In the genomic region with DNA sequence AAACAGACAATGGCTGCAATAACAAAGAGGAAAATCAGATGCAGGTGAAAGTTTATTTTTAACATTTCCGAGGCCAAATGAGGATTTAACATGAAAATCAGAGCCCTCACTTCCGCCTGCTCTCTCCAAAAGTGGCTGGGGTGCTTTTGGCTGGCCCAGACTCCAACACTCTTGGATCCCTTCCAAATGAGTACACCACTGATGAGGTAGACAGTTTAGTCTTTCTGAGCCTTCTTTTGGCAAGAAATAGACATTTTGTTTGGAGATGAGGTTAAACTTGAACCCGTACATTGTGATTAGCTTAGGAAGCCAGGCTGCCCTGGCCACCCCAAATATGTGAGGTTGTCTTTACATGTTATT, we compare ENCODE assay signal across 1 cellular context.
TF ChIP-seq lines count a peak whose summit lies in the region.

No MANE protein-coding gene starts in this region.

TF ChIP-seq in K562, 482 proteins besides CTCF, POLR2A, EP300 and RAD21 (continued from another document):
- TF ChIP-seq, protein P1, sequence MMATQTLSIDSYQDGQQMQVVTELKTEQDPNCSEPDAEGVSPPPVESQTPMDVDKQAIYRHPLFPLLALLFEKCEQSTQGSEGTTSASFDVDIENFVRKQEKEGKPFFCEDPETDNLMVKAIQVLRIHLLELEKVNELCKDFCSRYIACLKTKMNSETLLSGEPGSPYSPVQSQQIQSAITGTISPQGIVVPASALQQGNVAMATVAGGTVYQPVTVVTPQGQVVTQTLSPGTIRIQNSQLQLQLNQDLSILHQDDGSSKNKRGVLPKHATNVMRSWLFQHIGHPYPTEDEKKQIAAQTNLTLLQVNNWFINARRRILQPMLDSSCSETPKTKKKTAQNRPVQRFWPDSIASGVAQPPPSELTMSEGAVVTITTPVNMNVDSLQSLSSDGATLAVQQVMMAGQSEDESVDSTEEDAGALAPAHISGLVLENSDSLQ (IDR thresholded peaks at IDR 0.05): no peak
